ENCODE assay signal across 13 cellular contexts in the genomic region with DNA sequence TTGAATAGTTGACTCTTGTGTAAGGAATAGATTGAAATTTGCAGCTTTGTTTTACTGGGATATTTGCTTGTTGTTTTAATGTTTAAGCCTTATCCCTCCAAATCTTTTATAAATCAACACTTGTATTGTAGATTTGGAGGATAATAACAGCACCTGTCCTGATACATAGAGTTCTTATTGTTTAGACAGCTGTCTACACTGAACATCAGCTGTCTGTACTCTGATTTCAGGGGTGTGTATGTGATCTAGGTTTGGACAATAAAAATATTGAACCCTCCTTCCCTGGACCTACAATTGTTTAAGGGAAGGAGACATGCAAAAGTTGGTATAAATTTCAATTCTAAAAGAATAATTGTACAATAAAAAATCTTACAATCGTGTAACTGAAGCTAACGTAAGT.
"Had no signal": no experiment of that assay in that cellular context is flagged by ENCODE, and none has a peak within 500 bp of the region (broad histone marks: within the 10 kb centered on the region; RNA-seq: fewer than 3 reads in every experiment).

No MANE protein-coding gene starts in this region.

- H3K27me3 ChIP-seq: cardiac muscle cell, esophagus muscularis mucosa, neural progenitor cell, vagina had no signal

- H3K4me3 ChIP-seq: cardiac muscle cell, esophagus muscularis mucosa, neural progenitor cell, vagina had no signal

- ATAC-seq: activated CD4-positive, alpha-beta T cell treated with anti-CD3 and anti-CD28 coated beads for 36 hours; activated naive CD4-positive, alpha-beta T cell treated with anti-CD3 and anti-CD28 coated beads, Interleukin-2, amount 50 U/mL, for 72 hours had no signal

- H3K4me1 ChIP-seq: esophagus muscularis mucosa, vagina had no signal

- DNase-seq: activated CD4-positive, alpha-beta T cell treated with anti-CD3 and anti-CD28 coated beads for 36 hours; activated CD4-positive, alpha-beta T cell treated with anti-CD3 and anti-CD28 coated beads, Interleukin-2, amount 50 U/mL, for 48 hours; activated gamma-delta T cell treated with Interleukin-2 at 50 U/mL for 16 hours; dermis blood vessel endothelial cell; effector memory CD4-positive, alpha-beta T cell; naive B cell; stimulated activated CD4-positive, alpha-beta T cell treated with anti-CD3 and anti-CD28 coated beads, Interleukin-2, amount 100 ng/mL, for 24 hours; trophoblast cell had no signal

- H3K9me3 ChIP-seq: esophagus muscularis mucosa, vagina had no signal

- H3K36me3 ChIP-seq: cardiac muscle cell, neural progenitor cell, vagina had no signal

- H3K27ac ChIP-seq: cardiac muscle cell, esophagus muscularis mucosa, neural progenitor cell, vagina had no signal
